Comparison of ENCODE assay signal across 1 cellular context in genomic region chr9:97908736-97909135, GRCh38.
TF ChIP-seq lines count a peak whose summit lies in the region.

No MANE protein-coding gene starts in this region.

TF ChIP-seq in HepG2, 621 proteins besides CTCF, POLR2A, EP300 and RAD21:
- TF ChIP-seq NONO (IDR thresholded peaks at IDR 0.05) (no peak), NONO (CRISPR knock-in tag; conservative IDR thresholded peaks at IDR 0.05) (no peak)
TF ChIP-seq in HepG2: peak in this region for 0.
